ENCODE assay signal across 18 cellular contexts in the genomic region with DNA sequence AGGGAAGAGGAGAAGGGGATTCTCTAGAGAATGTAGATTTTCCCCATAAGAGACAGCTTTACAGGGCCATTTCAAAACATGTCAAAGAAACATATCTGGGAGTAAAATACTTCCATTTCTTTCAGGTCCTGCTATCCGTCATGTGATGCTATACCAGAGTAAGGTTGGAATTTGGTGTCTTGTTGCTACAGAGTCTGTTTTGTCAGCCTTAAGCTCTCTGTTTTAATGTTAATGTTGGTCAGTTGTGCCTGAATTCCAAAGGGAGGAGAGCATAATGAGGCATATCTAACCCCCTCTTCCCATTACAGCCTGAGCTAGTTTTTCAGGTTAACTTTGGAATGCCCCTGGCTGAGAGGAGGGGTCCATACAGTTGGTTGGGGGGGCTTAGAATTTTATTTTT.
DNase-seq lines count a peak whose midpoint lies in the region; ATAC-seq, FAIRE-seq and TF ChIP-seq lines count a peak whose summit lies in the region.
"Had no signal": no experiment of that assay in that cellular context is flagged by ENCODE, and none has a peak within 500 bp of the region (broad histone marks: within the 10 kb centered on the region; RNA-seq: fewer than 3 reads in every experiment).

No MANE protein-coding gene starts in this region.

- H3K4me2 ChIP-seq in GM23338 (no peak overlapping the region), K562 (ENCODE audit: insufficient read depth, low read length) (no peak overlapping the region)
- H3K4me2 ChIP-seq: BLaER1 had no signal

- H3F3A ChIP-seq in GM23338 (replicated peaks; ENCODE audit: low read depth) = no peaks in the 10 kb centered on the region

- intact Hi-C loops in K562 (cut with micrococcal nuclease) = no loop called here
- intact Hi-C loops in right lobe of liver (cut with DNase I) = no loop called here

- H3K9ac ChIP-seq in HUES6 (ENCODE audit: low read length) (no peak overlapping the region), K562 (ENCODE audit: insufficient read depth in 1 of 2, low read depth in 2 of 2, low read length in 2 of 2) (no peak overlapping the region)
- H3K9ac ChIP-seq: BLaER1 had no signal

- CTCF ChIA-PET in K562 (lab: Yijun Ruan, JAX; ENCODE audit: low intra/inter-chr PET ratio) = no interaction called here

- POLR2A ChIA-PET in K562 (lab: Yijun Ruan, JAX) = interaction anchor here (0.6 to 3.4 kb wide), 5 partner anchors 9 to 25 kb away, joined by 3 to 23 read pairs (median 5); no protein-coding TSS in a partner anchor

- H3K4me1 Mint-ChIP-seq in GM23338 = no peaks in the 10 kb centered on the region; the same call in 1 of the 3 replicates

- TF ChIP-seq EP300 in K562 (IDR thresholded peaks at IDR 0.05; ENCODE audit: low read length) = no peak

- H3K79me2 ChIP-seq in GM23338 (replicated peaks; ENCODE audit: insufficient read depth) = no peaks in the 10 kb centered on the region
- H3K79me2 ChIP-seq in K562 (ENCODE audit: control insufficient read depth, insufficient read depth, low read length) = no peaks in the 10 kb centered on the region

- 0 out of 2 replicates have a peak, but pooled peaks cover 5% of the 10 kb centered on the region for H3K9me2 ChIP-seq in GM23338 (ENCODE audit: insufficient read depth)

- DNase-seq in GM23338 (ENCODE audit: low spot score) = peak; percentile 46
- no peak for DNase-seq in K562 (ENCODE audit: extremely low read depth in 1 of 4, low spot score in 3 of 4)
- no peak for DNase-seq in urothelium cell line (ENCODE audit: low spot score)
- DNase-seq in right lobe of liver = no peak
- DNase-seq: 8988T; CD4-positive, alpha-beta memory T cell; DMS153; DMS79; GF-D8; KG1 had no signal

- peaks cover 7% of the 10 kb centered on the region for H3K36me3 ChIP-seq in GM23338 (ENCODE audit: insufficient read depth)
- H3K36me3 ChIP-seq in HUES6 (ENCODE audit: control insufficient read depth, insufficient read depth, low read length) = no peaks in the 10 kb centered on the region
- no peaks in the 10 kb centered on the region for H3K36me3 ChIP-seq in K562 (ENCODE audit: control insufficient read depth, insufficient read depth, low read length)
- no peaks in the 10 kb centered on the region for H3K36me3 ChIP-seq in right lobe of liver
- H3K36me3 ChIP-seq: BLaER1 had no signal

- H3K9me1 ChIP-seq in K562 (ENCODE audit: control insufficient read depth, insufficient read depth, low read length) = no peaks in the 10 kb centered on the region

- no peak for TF ChIP-seq CTCF in GM23338 (conservative IDR thresholded peaks at IDR 0.05; ENCODE audit: low read depth in 2 of 2)
- no peak for TF ChIP-seq CTCF in K562 (IDR thresholded peaks at IDR 0.05 in 2 of 3, conservative IDR thresholded peaks at IDR 0.05 in 1 of 3; ENCODE audit: insufficient read depth in 2 of 3, low read depth in 1 of 3, low read length in 3 of 3)
- no peak for TF ChIP-seq CTCF in right lobe of liver (IDR thresholded peaks at IDR 0.05)

- ATAC-seq in GM23338 = peak; percentile 47; the same call in 2 of the 3 replicates
- ATAC-seq in K562 = no peak
- no peak for ATAC-seq in GM19324 (IDR thresholded peaks at IDR 0.05; ENCODE audit: low FRiP score, unreplicated experiment)
- no peak for ATAC-seq in GM18520 (IDR thresholded peaks at IDR 0.05; ENCODE audit: unreplicated experiment)
- no peak for ATAC-seq in right lobe of liver
- ATAC-seq: HepG2 had no signal

- H3K27ac Mint-ChIP-seq in GM23338 = no peak overlapping the region
- H3K27ac Mint-ChIP-seq: CD14-positive monocyte; CD4-positive, alpha-beta memory T cell; IgD-negative memory B cell had no signal

- H3K4me3 ChIP-seq in GM23338 (no peak overlapping the region), HUES6 (ENCODE audit: low read depth, low read length) (no peak overlapping the region), K562 (no peak overlapping the region), right lobe of liver (no peak overlapping the region)
- H3K4me3 ChIP-seq: BLaER1 had no signal

- H3K9me3 ChIP-seq in HUES6 (ENCODE audit: control insufficient read depth, insufficient read depth, low read depth, low read length) (peaks cover 13% of the 10 kb centered on the region; the same call in 1 of the 2 replicates), K562 (replicated peaks; ENCODE audit: control insufficient read depth, insufficient read depth, low read depth, low read length) (no peaks in the 10 kb centered on the region), right lobe of liver (no peaks in the 10 kb centered on the region)

- TF ChIP-seq RAD21 in K562 (CRISPR knock-in tag; conservative IDR thresholded peaks at IDR 0.05 in 1 of 2, IDR thresholded peaks at IDR 0.05 in 1 of 2) = no peak

- TF ChIP-seq POLR2A in K562 (conservative IDR thresholded peaks at IDR 0.05) (no peak), right lobe of liver (IDR thresholded peaks at IDR 0.05) (no peak)

- H3K4me3 Mint-ChIP-seq in GM23338 = no peak overlapping the region
- H3K4me3 Mint-ChIP-seq: CD14-positive monocyte; CD4-positive, alpha-beta memory T cell; IgD-negative memory B cell had no signal

- H3K9me3 Mint-ChIP-seq in GM23338 = peaks cover 41% of the 10 kb centered on the region

- WGBS in K562 (ENCODE audit: insufficient coverage, low coverage, missing lambda C conversion rate) = 67% methylated on average over 1 of the region's 1 CpG
- 91% methylated on average over 1 of the region's 1 CpG for WGBS in right lobe of liver (ENCODE audit: insufficient coverage, low coverage, low lambda C conversion rate, missing lambda C conversion rate)

- H3K4me1 ChIP-seq in GM23338 (ENCODE audit: insufficient read depth) = no peaks in the 10 kb centered on the region
- no peaks in the 10 kb centered on the region for H3K4me1 ChIP-seq in HUES6 (ENCODE audit: control insufficient read depth, insufficient read depth, low read length)
- H3K4me1 ChIP-seq in K562 (replicated peaks in 1 of 2; ENCODE audit: control insufficient read depth in 2 of 2, insufficient read depth in 2 of 2, low read length in 2 of 2) = peaks cover 0 to 14% of the 10 kb centered on the region in 2 experiments; a peak in 4 of 5 replicates
- no peaks in the 10 kb centered on the region for H3K4me1 ChIP-seq in right lobe of liver

- no peaks in the 10 kb centered on the region; the same call in 1 of the 2 replicates for H4K20me1 ChIP-seq in GM23338 (replicated peaks; ENCODE audit: insufficient read depth)
- H4K20me1 ChIP-seq in K562 (replicated peaks; ENCODE audit: control insufficient read depth, insufficient read depth, low read length) = no peaks in the 10 kb centered on the region
- H4K20me1 ChIP-seq: BLaER1 had no signal

- in situ Hi-C loops in K562 (cut with MboI) = no loop called here

- H3K27me3 ChIP-seq in GM23338 (ENCODE audit: insufficient read depth) (no peaks in the 10 kb centered on the region), HUES6 (ENCODE audit: control insufficient read depth, insufficient read depth, low read length) (no peaks in the 10 kb centered on the region), K562 (ENCODE audit: control insufficient read depth in 2 of 2, insufficient read depth in 2 of 2, low read length in 2 of 2) (no peaks in the 10 kb centered on the region; a peak in 1 of 5 replicates), right lobe of liver (no peaks in the 10 kb centered on the region)
- H3K27me3 ChIP-seq: BLaER1 had no signal

- H3K27me3 Mint-ChIP-seq in GM23338 (ENCODE audit: insufficient read depth, low read depth, poor library complexity) = peaks cover 2% of the 10 kb centered on the region
- H3K27me3 Mint-ChIP-seq: CD4-positive, alpha-beta memory T cell had no signal

- BruUV-seq in K562 (replicated peaks; lab: Mats Ljungman, UMichigan) = no TSS peak

- 0 out of 2 replicates have a peak overlapping the region, but pooled peaks have one; percentile 4 for H3K27ac ChIP-seq in GM23338 (ENCODE audit: low read depth)
- 0 out of 2 replicates have a peak overlapping the region, but pooled peaks have one; percentile 28 for H3K27ac ChIP-seq in HUES6 (ENCODE audit: low read depth, low read length)
- no peak overlapping the region for H3K27ac ChIP-seq in K562 (ENCODE audit: extremely low read depth, low read depth, low read length)
- H3K27ac ChIP-seq in right lobe of liver = no peak overlapping the region
- H3K27ac ChIP-seq: BLaER1 had no signal

- H2AFZ ChIP-seq in GM23338 (no peak overlapping the region), K562 (ENCODE audit: low read depth, low read length) (0 out of 2 replicates have a peak overlapping the region, but pooled peaks have one; percentile 2)

- peaks cover 33% of the 10 kb centered on the region; the same call in 2 of the 3 replicates for H3K36me3 Mint-ChIP-seq in GM23338 (ENCODE audit: low read depth)
- H3K36me3 Mint-ChIP-seq: CD14-positive monocyte had no signal

- no peak for FAIRE-seq in K562 (lab: Jason Lieb, UNC)
- peak; percentile 5 for FAIRE-seq in urothelium cell line (lab: Jason Lieb, UNC)
- FAIRE-seq: H54, HepG2 had no signal

TF ChIP-seq in K562, 482 proteins besides CTCF, POLR2A, EP300 and RAD21:
- TF ChIP-seq MTA2 (IDR thresholded peaks at IDR 0.05; ENCODE audit: low read depth) = no peak
- peak; percentile 16; the same call in 1 of the 2 replicates for TF ChIP-seq TFE3 (CRISPR knock-in tag; IDR thresholded peaks at IDR 0.05)

Comparison
In these comparisons a context has a peak if more than half of its experiments do, and no peak if none do; other contexts are left out.
1. H3K27ac ChIP-seq: peak in GM23338 (single experiment) and HUES6 (single experiment); none in K562 (single experiment) and right lobe of liver (0 of 3).